23 cellular contexts compared by ENCODE assay signal in genomic region chr2:166167451-166167850, GRCh38. TPM values are rescaled to one million over a fixed set of nuclear protein-coding genes. Genes with fewer than 3 reads are reported as not detected.
DNase-seq lines count a peak whose midpoint lies in the region; ATAC-seq, FAIRE-seq and TF ChIP-seq lines count a peak whose summit lies in the region.
"Had no signal": no experiment of that assay in that cellular context is flagged by ENCODE, and none has a peak within 500 bp of the region (broad histone marks: within the 10 kb centered on the region; RNA-seq: fewer than 3 reads in every experiment).

No MANE protein-coding gene starts in this region.

- H3K4me1 ChIP-seq in RWPE2 (ENCODE audit: insufficient read depth, poor library complexity, severe bottlenecking) (no peaks in the 10 kb centered on the region), endothelial cell of umbilical vein (ENCODE audit: control insufficient read depth, extremely low read depth, insufficient read depth, low read length) (no peaks in the 10 kb centered on the region), neuron (ENCODE audit: insufficient read depth, low read length) (peaks cover 5% of the 10 kb centered on the region)
- H3K4me1 ChIP-seq: esophagus squamous epithelium, heart left ventricle had no signal

- H3K4me3 ChIP-seq in RWPE2 (ENCODE audit: severe bottlenecking) (no peak overlapping the region), endothelial cell of umbilical vein (replicated peaks in 1 of 3; ENCODE audit: insufficient read depth in 1 of 3, low read depth in 1 of 3, low read length in 3 of 3) (no peak overlapping the region), neuron (ENCODE audit: low read length) (no peak overlapping the region)
- H3K4me3 ChIP-seq: BLaER1, esophagus squamous epithelium, heart left ventricle, MG63 had no signal

- TF ChIP-seq CTCF in RWPE2 (IDR thresholded peaks at IDR 0.05; ENCODE audit: poor library complexity, severe bottlenecking), result no peak
- TF ChIP-seq CTCF in endothelial cell of umbilical vein (IDR thresholded peaks at IDR 0.05; ENCODE audit: extremely low read depth in 1 of 2, insufficient read depth in 1 of 2, low read depth in 1 of 2, low read length in 2 of 2), result no peak

- H3K4me3 Mint-ChIP-seq in activated CD4-positive, alpha-beta T cell treated with anti-CD3 and anti-CD28 coated beads for 36 hours, result no peak overlapping the region
- H3K4me3 Mint-ChIP-seq: immature natural killer cell; natural killer cell treated with Interleukin-12 subunit alpha and Interleukin-12 subunit beta and Interleukin-15 and Interleukin-18, amount 100 ng/mL, for 72 hours had no signal

- no peaks in the 10 kb centered on the region for H3K9me3 ChIP-seq in RWPE2 (ENCODE audit: severe bottlenecking)
- H3K9me3 ChIP-seq in endothelial cell of umbilical vein (replicated peaks; ENCODE audit: control insufficient read depth, insufficient read depth, low read length), result no peaks in the 10 kb centered on the region
- no peaks in the 10 kb centered on the region for H3K9me3 ChIP-seq in neuron (ENCODE audit: low read length)
- H3K9me3 ChIP-seq: BLaER1, esophagus squamous epithelium, heart left ventricle, MG63 had no signal

- no peak for TF ChIP-seq POLR2A in endothelial cell of umbilical vein (IDR thresholded peaks at IDR 0.05; ENCODE audit: low read depth, low read length)

- H3K36me3 ChIP-seq in RWPE2 (ENCODE audit: low read depth) (no peaks in the 10 kb centered on the region), endothelial cell of umbilical vein (ENCODE audit: control insufficient read depth in 2 of 2, extremely low read depth in 1 of 2, insufficient read depth in 2 of 2, low read length in 2 of 2) (no peaks in the 10 kb centered on the region), neuron (ENCODE audit: insufficient read depth, low read length) (no peaks in the 10 kb centered on the region)
- H3K36me3 ChIP-seq: BLaER1, esophagus squamous epithelium, heart left ventricle, MG63 had no signal

- H2AFZ ChIP-seq in endothelial cell of umbilical vein (ENCODE audit: low read depth, low read length) (no peak overlapping the region), neuron (ENCODE audit: low read depth, low read length) (peak overlapping the region; percentile 32)

- H4K20me1 ChIP-seq in endothelial cell of umbilical vein (replicated peaks; ENCODE audit: control insufficient read depth, extremely low read depth, insufficient read depth, low read length), result no peaks in the 10 kb centered on the region
- H4K20me1 ChIP-seq: BLaER1 had no signal

- CTCF ChIA-PET in endothelial cell of umbilical vein (lab: Charles Lee), result no interaction called here
- CTCF ChIA-PET in activated CD4-positive, alpha-beta T cell treated with anti-CD3 and anti-CD28 coated beads for 36 hours (lab: Charles Lee), result no interaction called here

- H3K9me1 ChIP-seq in endothelial cell of umbilical vein (replicated peaks; ENCODE audit: control insufficient read depth, extremely low read depth, insufficient read depth, low read length), result no peaks in the 10 kb centered on the region

- H3K27ac ChIP-seq in RWPE2 (ENCODE audit: poor library complexity, severe bottlenecking) (no peak overlapping the region), endothelial cell of umbilical vein (ENCODE audit: insufficient read depth, low read depth, low read length) (no peak overlapping the region)
- H3K27ac ChIP-seq: BLaER1, esophagus squamous epithelium, heart left ventricle had no signal

- H3K4me1 Mint-ChIP-seq in activated CD4-positive, alpha-beta T cell treated with anti-CD3 and anti-CD28 coated beads for 36 hours, result no peaks in the 10 kb centered on the region
- H3K4me1 Mint-ChIP-seq: immature natural killer cell had no signal

- no peak overlapping the region for H3K27ac Mint-ChIP-seq in activated CD4-positive, alpha-beta T cell treated with anti-CD3 and anti-CD28 coated beads for 36 hours
- H3K27ac Mint-ChIP-seq: activated naive CD4-positive, alpha-beta T cell treated with anti-CD3 and anti-CD28 coated beads, Interleukin-2, amount 50 U/mL, for 72 hours; immature natural killer cell; natural killer cell treated with Interleukin-12 subunit alpha and Interleukin-12 subunit beta and Interleukin-15 and Interleukin-18, amount 100 ng/mL, for 72 hours had no signal

- DNase-seq in H4 (ENCODE audit: low spot score) (peak; percentile 26), RWPE2 (ENCODE audit: low spot score) (no peak), endothelial cell of umbilical vein (ENCODE audit: low read depth, low spot score) (no peak), Right ventricle myocardium inferior (ENCODE audit: missing footprints) (no peak), C1 segment of cervical spinal cord (lab: John Stamatoyannopoulos, UW) (no peak)
- no peak for DNase-seq in activated CD4-positive, alpha-beta T cell treated with anti-CD3 and anti-CD28 coated beads for 36 hours
- DNase-seq: caudate nucleus; DMS 273 treated with DMSO at 0.1 percent for 48 hours; esophagus squamous epithelium; heart left ventricle; immature natural killer cell; MG63; NCI-H187 treated with DMSO at 0.1 percent for 48 hours; NCI-H510A treated with DMSO at 0.1 percent for 48 hours; stimulated activated CD4-positive, alpha-beta T cell treated with anti-CD3 and anti-CD28 coated beads, Interleukin-12 subunit alpha, Interleukin-12 subunit beta, amount 100 ng/mL, for 4 hours had no signal

- ATAC-seq in RWPE2 (ENCODE audit: low read depth) (0 out of 3 replicates have a peak, but pooled peaks have one; percentile 10), Right ventricle myocardium inferior (no peak)
- no peak for ATAC-seq in activated CD4-positive, alpha-beta T cell treated with anti-CD3 and anti-CD28 coated beads for 36 hours
- ATAC-seq: activated naive CD4-positive, alpha-beta T cell treated with anti-CD3 and anti-CD28 coated beads, Interleukin-2, amount 50 U/mL, for 72 hours; heart left ventricle; natural killer cell treated with Interleukin-12 subunit alpha and Interleukin-12 subunit beta and Interleukin-15 and Interleukin-18, amount 100 ng/mL, for 72 hours had no signal

- H3K27me3 ChIP-seq in RWPE2 (ENCODE audit: insufficient read depth, poor library complexity, severe bottlenecking) (no peaks in the 10 kb centered on the region), endothelial cell of umbilical vein (ENCODE audit: control insufficient read depth in 2 of 2, insufficient read depth in 2 of 2, low read length in 2 of 2) (no peaks in the 10 kb centered on the region), neuron (ENCODE audit: insufficient read depth, low read length) (no peaks in the 10 kb centered on the region)
- H3K27me3 ChIP-seq: BLaER1, esophagus squamous epithelium, MG63 had no signal

- dilution Hi-C loops in endothelial cell of umbilical vein (cut with MboI; ENCODE audit: extremely low pct_ligation_motif_present, low sequenced_read_pairs), result no loop called here

- intact Hi-C loops in endothelial cell of umbilical vein (cut with micrococcal nuclease), result no loop called here
- intact Hi-C loops in Right ventricle myocardium inferior (cut with DNase I), result no loop called here
- intact Hi-C loops in activated CD4-positive, alpha-beta T cell treated with anti-CD3 and anti-CD28 coated beads for 36 hours (cut with DNase I, micrococcal nuclease), result no loop called here

- no peak overlapping the region for H3K9ac ChIP-seq in endothelial cell of umbilical vein (replicated peaks; ENCODE audit: extremely low read depth, insufficient read depth, low read length)
- H3K9ac ChIP-seq: BLaER1 had no signal

- H3K79me2 ChIP-seq in endothelial cell of umbilical vein (ENCODE audit: control insufficient read depth, insufficient read depth, low read length), result no peaks in the 10 kb centered on the region

- H3K27me3 Mint-ChIP-seq in activated CD4-positive, alpha-beta T cell treated with anti-CD3 and anti-CD28 coated beads for 36 hours, result peaks cover 10% of the 10 kb centered on the region

- BruUV-seq in endothelial cell of umbilical vein (replicated peaks; lab: Mats Ljungman, UMichigan), result no TSS peak

- H3K9me3 Mint-ChIP-seq in activated CD4-positive, alpha-beta T cell treated with anti-CD3 and anti-CD28 coated beads for 36 hours (ENCODE audit: low read depth), result no peaks in the 10 kb centered on the region
- H3K9me3 Mint-ChIP-seq: activated naive CD4-positive, alpha-beta T cell treated with anti-CD3 and anti-CD28 coated beads, Interleukin-2, amount 50 U/mL, for 72 hours had no signal

- peak; percentile 54 for FAIRE-seq in endothelial cell of umbilical vein (lab: Jason Lieb, UNC)

- POLR2A ChIA-PET in endothelial cell of umbilical vein (lab: Charles Lee), result no interaction called here
- POLR2A ChIA-PET in activated CD4-positive, alpha-beta T cell treated with anti-CD3 and anti-CD28 coated beads for 36 hours (lab: Charles Lee), result no interaction called here

- H3K4me2 ChIP-seq in endothelial cell of umbilical vein (ENCODE audit: insufficient read depth, low read length), result no peak overlapping the region
- H3K4me2 ChIP-seq: BLaER1 had no signal

- H3K36me3 Mint-ChIP-seq in activated CD4-positive, alpha-beta T cell treated with anti-CD3 and anti-CD28 coated beads for 36 hours (ENCODE audit: low read depth), result no peaks in the 10 kb centered on the region
- H3K36me3 Mint-ChIP-seq: activated naive CD4-positive, alpha-beta T cell treated with anti-CD3 and anti-CD28 coated beads, Interleukin-2, amount 50 U/mL, for 72 hours; immature natural killer cell; natural killer cell treated with Interleukin-12 subunit alpha and Interleukin-12 subunit beta and Interleukin-15 and Interleukin-18, amount 100 ng/mL, for 72 hours had no signal

TF ChIP-seq in endothelial cell of umbilical vein, 7 proteins besides CTCF, POLR2A, EP300 and RAD21 (continues in another document):
- no peak for TF ChIP-seq GATA2 (IDR thresholded peaks at IDR 0.05; ENCODE audit: insufficient read depth, insufficient read length, low read depth, low read length)
- TF ChIP-seq MAX (IDR thresholded peaks at IDR 0.05; ENCODE audit: insufficient read depth, insufficient read length), result no peak
- TF ChIP-seq MYC (IDR thresholded peaks at IDR 0.05; ENCODE audit: low read depth, low read length), result no peak
- no peak for TF ChIP-seq FOS (IDR thresholded peaks at IDR 0.05; ENCODE audit: borderline replicate concordance, insufficient read depth, low read length)

RNA-seq across cellular contexts. Expression of gene SCN1A, which starts 39.6 kb away (rescaled TPM):
- 0.04 TPM in 1 of 2 replicates, not detected in the other for total RNA-seq in H4 (2014; rRNA removed; shearing (Covaris generic))
- total RNA-seq in endothelial cell of umbilical vein, result not detected in 2 replicates
- polyA plus RNA-seq in endothelial cell of umbilical vein, result not detected in 2 replicates
- polyA plus RNA-seq in endothelial cell of umbilical vein (2011; cell fraction: cytosol; rRNA removed), result 0.01 TPM in 1 of 2 replicates, not detected in the other
- 0.03 and 0.06 TPM in 2 replicates for polyA plus RNA-seq in endothelial cell of umbilical vein (2011; cell fraction: nucleus; rRNA removed)
- polyA plus RNA-seq in endothelial cell of umbilical vein (2012), result not detected in 2 replicates
- polyA minus RNA-seq in endothelial cell of umbilical vein, result not detected in 2 replicates
- not detected for polyA minus RNA-seq in endothelial cell of umbilical vein (2011; cell fraction: cytosol; rRNA and poly(A)+ RNA removed)
- 0.05 and 0.24 TPM in 2 replicates for polyA minus RNA-seq in endothelial cell of umbilical vein (2011; cell fraction: nucleus; rRNA and poly(A)+ RNA removed)
- 0.38 TPM for total RNA-seq in Right ventricle myocardium inferior
- not detected for total RNA-seq in activated CD4-positive, alpha-beta T cell treated with anti-CD3 and anti-CD28 coated beads for 36 hours
- total RNA-seq: activated CD8-positive, alpha-beta memory T cell treated with anti-CD3 and anti-CD28 coated beads for 36 hours; activated naive CD4-positive, alpha-beta T cell treated with anti-CD3 and anti-CD28 coated beads, Interleukin-2, amount 50 U/mL, for 72 hours; esophagus squamous epithelium; mesenteric fat pad; natural killer cell treated with Interleukin-12 subunit alpha and Interleukin-12 subunit beta and Interleukin-15 and Interleukin-18, amount 100 ng/mL, for 72 hours; OCI-LY7; pulmonary artery endothelial cell had no signal
- polyA plus RNA-seq: immature natural killer cell had no signal
